8 cellular contexts compared by ENCODE assay signal in genomic region chr5:171494452-171495121, GRCh38.
DNase-seq lines count a peak whose midpoint lies in the region; ATAC-seq and TF ChIP-seq lines count a peak whose summit lies in the region.

No MANE protein-coding gene starts in this region.

- H3K4me1 Mint-ChIP-seq in WTC11, result peaks cover 23% of the 10 kb centered on the region

- H3K9me3 ChIP-seq in HCT116 (ENCODE audit: control insufficient read depth in 1 of 2, insufficient read depth in 1 of 2, low read depth in 1 of 2, low read length in 2 of 2), result no peaks in the 10 kb centered on the region
- H3K9me3 ChIP-seq in hepatocyte (ENCODE audit: low read depth), result no peaks in the 10 kb centered on the region

- no peak for TF ChIP-seq CTCF in HCT116 (IDR thresholded peaks at IDR 0.05 in 2 of 3, conservative IDR thresholded peaks at IDR 0.05 in 1 of 3; ENCODE audit: borderline replicate concordance in 1 of 3, insufficient read depth in 1 of 3, low read depth in 2 of 3, low read length in 2 of 3)
- TF ChIP-seq CTCF in WTC11 (IDR thresholded peaks at IDR 0.05), result no peak
- TF ChIP-seq CTCF in hepatocyte (IDR thresholded peaks at IDR 0.05; ENCODE audit: poor library complexity), result no peak

- H4K20me1 ChIP-seq in HCT116 (ENCODE audit: insufficient read depth), result no peaks in the 10 kb centered on the region
- H4K20me1 ChIP-seq in hepatocyte (ENCODE audit: insufficient read depth, poor library complexity, severe bottlenecking), result no peaks in the 10 kb centered on the region

- H2AFZ ChIP-seq in HCT116 (ENCODE audit: low read depth, low read length, poor library complexity, severe bottlenecking) (peak overlapping the region; percentile 59), hepatocyte (peak overlapping the region; percentile 29)

- TF ChIP-seq RAD21 in HCT116 (IDR thresholded peaks at IDR 0.05; ENCODE audit: low read depth), result no peak

- 19% methylated on average over 17 of the region's 17 CpGs for WGBS in hepatocyte (ENCODE audit: low lambda C conversion rate, missing lambda C conversion rate)

- DNase-seq in HCT116 (ENCODE audit: low read depth, low spot score), result peak; percentile 52
- peak; percentile 64 for DNase-seq in WTC11 (ENCODE audit: low spot score)
- peak; percentile 73 for DNase-seq in hepatocyte (ENCODE audit: low spot score)
- peak; percentile 55 for DNase-seq in smooth muscle cell of the brain vasculature (ENCODE audit: low read depth, low spot score)
- no peak for DNase-seq in activated CD4-positive, alpha-beta T cell treated with anti-CD3 and anti-CD28 coated beads for 4 hours
- DNase-seq in NCI-H774 (lab: John Stamatoyannopoulos, UW), result no peak

- POLR2A ChIA-PET in HCT116 (lab: Charles Lee), result no interaction called here
- POLR2A ChIA-PET in WTC11 (lab: Charles Lee), result interaction anchor here (0.6 kb wide), 1 partner anchor 11 kb away, joined by 4 read pairs; no protein-coding TSS in a partner anchor

- H3K79me2 ChIP-seq in HCT116 (ENCODE audit: insufficient read depth, low read length) (no peaks in the 10 kb centered on the region), hepatocyte (no peaks in the 10 kb centered on the region)

- H3K36me3 ChIP-seq in HCT116 (ENCODE audit: control insufficient read depth in 1 of 2, insufficient read depth in 2 of 2, low read length in 2 of 2) (no peaks in the 10 kb centered on the region), hepatocyte (replicated peaks; ENCODE audit: insufficient read depth, low read depth) (no peaks in the 10 kb centered on the region)

- no peak overlapping the region; the same call in 1 of the 2 replicates for H3K4me3 Mint-ChIP-seq in WTC11

- peak overlapping the region; percentile 47 for H3K9ac ChIP-seq in HCT116 (ENCODE audit: low read length)

- H3K9me2 ChIP-seq in HCT116 (ENCODE audit: insufficient read depth) (no peaks in the 10 kb centered on the region), hepatocyte (replicated peaks; ENCODE audit: insufficient read depth) (no peaks in the 10 kb centered on the region)

- H3K27me3 Mint-ChIP-seq in WTC11 (ENCODE audit: low read depth), result no peaks in the 10 kb centered on the region

- peak overlapping the region; percentile 17 to 31 for H3K4me3 ChIP-seq in HCT116 (replicated peaks in 1 of 2; ENCODE audit: low read depth in 1 of 2, low read length in 2 of 2)
- H3K4me3 ChIP-seq in hepatocyte, result no peak overlapping the region

- H3K4me2 ChIP-seq in HCT116 (ENCODE audit: low read length) (peak overlapping the region; percentile 82), hepatocyte (peak overlapping the region; percentile 20)

- peak; percentile 76 for ATAC-seq in HCT116
- ATAC-seq in WTC11, result peak; percentile 80
- ATAC-seq in GM21367 (IDR thresholded peaks at IDR 0.05; ENCODE audit: unreplicated experiment), result no peak
- ATAC-seq in HG03196 (IDR thresholded peaks at IDR 0.05; ENCODE audit: unreplicated experiment), result no peak

- TF ChIP-seq POLR2A in HCT116 (IDR thresholded peaks at IDR 0.05; ENCODE audit: borderline replicate concordance, extremely low read depth, insufficient read depth, insufficient read length), result no peak

- TSS peak; percentile 80 for BruUV-seq in HCT116 (replicated peaks; lab: Mats Ljungman, UMichigan)

- H3K36me3 Mint-ChIP-seq in WTC11, result no peaks in the 10 kb centered on the region

- H3K4me1 ChIP-seq in HCT116 (ENCODE audit: control insufficient read depth in 1 of 2, insufficient read depth in 2 of 2, low read length in 2 of 2) (peaks cover 29 to 52% of the 10 kb centered on the region in 2 experiments), hepatocyte (ENCODE audit: insufficient read depth) (peaks cover 16% of the 10 kb centered on the region)

- intact Hi-C loops in HCT116 (cut with micrococcal nuclease), result no loop called here

- H3K27ac Mint-ChIP-seq in WTC11, result peak overlapping the region; percentile 88

- RAD21 ChIA-PET in HCT116 (lab: Charles Lee; ENCODE audit: low non-redundant PET in 1 of 2, low total read pairs in 2 of 2, uncharacterized antibody in 2 of 2, unreplicated experiment in 2 of 2), result no interaction called here

- peak overlapping the region; percentile 96 for H3K27ac ChIP-seq in HCT116 (ENCODE audit: low read depth, low read length)
- H3K27ac ChIP-seq in hepatocyte, result peak overlapping the region; percentile 53

- no peaks in the 10 kb centered on the region for H3K9me3 Mint-ChIP-seq in WTC11

- CTCF ChIA-PET in HCT116 (lab: Charles Lee), result interaction anchor here (0.8 to 3.5 kb wide), 2 partner anchors 11 to 112 kb away, joined by 3 to 21 read pairs; no protein-coding TSS in a partner anchor
- CTCF ChIA-PET in WTC11 (lab: Charles Lee), result interaction anchor here (0.8 to 1.6 kb wide), 2 partner anchors 10 to 121 kb away, joined by 3 to 7 read pairs; no protein-coding TSS in a partner anchor

- H3K27me3 ChIP-seq in HCT116 (ENCODE audit: insufficient read depth, low read length), result no peaks in the 10 kb centered on the region
- no peaks in the 10 kb centered on the region for H3K27me3 ChIP-seq in hepatocyte

TF ChIP-seq in HCT116, 20 proteins besides CTCF, POLR2A, EP300 and RAD21:
- TF ChIP-seq, protein P1, sequence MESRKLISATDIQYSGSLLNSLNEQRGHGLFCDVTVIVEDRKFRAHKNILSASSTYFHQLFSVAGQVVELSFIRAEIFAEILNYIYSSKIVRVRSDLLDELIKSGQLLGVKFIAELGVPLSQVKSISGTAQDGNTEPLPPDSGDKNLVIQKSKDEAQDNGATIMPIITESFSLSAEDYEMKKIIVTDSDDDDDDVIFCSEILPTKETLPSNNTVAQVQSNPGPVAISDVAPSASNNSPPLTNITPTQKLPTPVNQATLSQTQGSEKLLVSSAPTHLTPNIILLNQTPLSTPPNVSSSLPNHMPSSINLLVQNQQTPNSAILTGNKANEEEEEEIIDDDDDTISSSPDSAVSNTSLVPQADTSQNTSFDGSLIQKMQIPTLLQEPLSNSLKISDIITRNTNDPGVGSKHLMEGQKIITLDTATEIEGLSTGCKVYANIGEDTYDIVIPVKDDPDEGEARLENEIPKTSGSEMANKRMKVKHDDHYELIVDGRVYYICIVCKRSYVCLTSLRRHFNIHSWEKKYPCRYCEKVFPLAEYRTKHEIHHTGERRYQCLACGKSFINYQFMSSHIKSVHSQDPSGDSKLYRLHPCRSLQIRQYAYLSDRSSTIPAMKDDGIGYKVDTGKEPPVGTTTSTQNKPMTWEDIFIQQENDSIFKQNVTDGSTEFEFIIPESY (IDR thresholded peaks at IDR 0.05; ENCODE audit: extremely low read depth, insufficient replicate concordance, low read length), result peak; percentile 5
- TF ChIP-seq SIN3A (IDR thresholded peaks at IDR 0.05; ENCODE audit: low read depth) (no peak), TCF7L2 (IDR thresholded peaks at IDR 0.05; ENCODE audit: borderline replicate concordance, extremely low read depth, insufficient read depth, insufficient read length) (peak; percentile 58), ZFX (IDR thresholded peaks at IDR 0.05) (peak; percentile 41; the same call in 1 of the 2 replicates), YY1 (IDR thresholded peaks at IDR 0.05; ENCODE audit: extremely low read depth, insufficient replicate concordance, low read depth, low read length) (peak; percentile 5), SRF (IDR thresholded peaks at IDR 0.05; ENCODE audit: low read depth) (no peak)

TF ChIP-seq in WTC11, 78 proteins besides CTCF, POLR2A, EP300 and RAD21:
- TF ChIP-seq E2F5 (CRISPR knock-in tag; IDR thresholded peaks at IDR 0.05) (no peak), NFE2L1 (CRISPR knock-in tag; IDR thresholded peaks at IDR 0.05) (peak; percentile 83), ATF1 (CRISPR knock-in tag; IDR thresholded peaks at IDR 0.05) (no peak), ZNF232 (CRISPR knock-in tag; IDR thresholded peaks at IDR 0.05) (no peak)

Comparison
In these comparisons a context has a peak if more than half of its experiments do, and no peak if none do; other contexts are left out.
1. ATAC-seq: peak in HCT116 (single experiment) and WTC11 (single experiment); none in GM21367 (single experiment) and HG03196 (single experiment).
2. DNase-seq: peak in HCT116 (single experiment), WTC11 (single experiment), hepatocyte (single experiment) and smooth muscle cell of the brain vasculature (single experiment); none in activated CD4-positive, alpha-beta T cell treated with anti-CD3 and anti-CD28 coated beads for 4 hours (0 of 2) and NCI-H774 (single experiment).